8 cellular contexts compared by ENCODE assay signal in genomic region chr1:244801246-244801645, GRCh38. TPM values are rescaled to one million over a fixed set of nuclear protein-coding genes. Genes with fewer than 3 reads are reported as not detected.
DNase-seq lines count a peak whose midpoint lies in the region; ATAC-seq, FAIRE-seq and TF ChIP-seq lines count a peak whose summit lies in the region.

No MANE protein-coding gene starts in this region.

- H3K27me3 ChIP-seq in K562 (ENCODE audit: control insufficient read depth in 2 of 2, insufficient read depth in 2 of 2, low read length in 2 of 2): peaks cover 37 to 70% of the 10 kb centered on the region in 2 experiments

- H3K27ac Mint-ChIP-seq in T-helper 2 cell treated with Interferon-gamma antibody and Interleukin-4, amounts not matched to agents 5 μg/mL and 100 μg/mL, for 36 hours: no peak overlapping the region

- BruUV-seq in K562 (replicated peaks; lab: Mats Ljungman, UMichigan): no TSS peak

- WGBS in K562 (ENCODE audit: insufficient coverage, low coverage, missing lambda C conversion rate): 3% methylated on average over 14 of the region's 14 CpGs

- H3K27ac ChIP-seq in K562 (ENCODE audit: extremely low read depth, low read depth, low read length): no peak overlapping the region

- peaks cover 4% of the 10 kb centered on the region for H3K4me1 Mint-ChIP-seq in T-helper 2 cell treated with Interferon-gamma antibody and Interleukin-4, amounts not matched to agents 5 μg/mL and 100 μg/mL, for 36 hours (ENCODE audit: low read depth)

- no peaks in the 10 kb centered on the region for H3K9me1 ChIP-seq in K562 (ENCODE audit: control insufficient read depth, insufficient read depth, low read length)

- TF ChIP-seq RAD21 in Ishikawa (IDR thresholded peaks at IDR 0.05; ENCODE audit: low read depth) (peak; percentile 51), K562 (CRISPR knock-in tag; conservative IDR thresholded peaks at IDR 0.05 in 1 of 2, IDR thresholded peaks at IDR 0.05 in 1 of 2) (peak; percentile 60 to 86)

- no peak overlapping the region for H3K4me2 ChIP-seq in K562 (ENCODE audit: insufficient read depth, low read length)

- no peak for TF ChIP-seq EP300 in Ishikawa (IDR thresholded peaks at IDR 0.05; ENCODE audit: borderline replicate concordance)
- TF ChIP-seq EP300 in K562 (IDR thresholded peaks at IDR 0.05; ENCODE audit: low read length): no peak

- no peaks in the 10 kb centered on the region for H3K9me3 ChIP-seq in K562 (replicated peaks; ENCODE audit: control insufficient read depth, insufficient read depth, low read depth, low read length)

- FAIRE-seq in K562 (lab: Jason Lieb, UNC): no peak

- H3K9ac ChIP-seq in K562 (ENCODE audit: insufficient read depth in 1 of 2, low read depth in 2 of 2, low read length in 2 of 2): no peak overlapping the region

- POLR2A ChIA-PET in K562 (lab: Yijun Ruan, JAX): interaction anchor here (0.6 kb wide), 3 partner anchors 30 to 405 kb away, joined by 3 read pairs; no protein-coding TSS in a partner anchor

- peak; percentile 94 for ATAC-seq in GM19351 (IDR thresholded peaks at IDR 0.05; ENCODE audit: unreplicated experiment)
- peak; percentile 83 for ATAC-seq in K562
- ATAC-seq in left lobe of liver: peak; percentile 89
- ATAC-seq in HG03108 (IDR thresholded peaks at IDR 0.05; ENCODE audit: unreplicated experiment): no peak

- no peak overlapping the region for H2AFZ ChIP-seq in K562 (ENCODE audit: low read depth, low read length)

- no peak overlapping the region for H3K4me3 ChIP-seq in K562

- H3K9me3 Mint-ChIP-seq in T-helper 2 cell treated with Interferon-gamma antibody and Interleukin-4, amounts not matched to agents 5 μg/mL and 100 μg/mL, for 36 hours: no peaks in the 10 kb centered on the region

- H3K36me3 Mint-ChIP-seq in T-helper 2 cell treated with Interferon-gamma antibody and Interleukin-4, amounts not matched to agents 5 μg/mL and 100 μg/mL, for 36 hours (ENCODE audit: low read depth): no peaks in the 10 kb centered on the region

- in situ Hi-C loops in K562 (cut with MboI): no loop called here

- intact Hi-C loops in K562 (cut with micrococcal nuclease): loop anchor here (1.0 to 2.0 kb wide), 3 partner anchors 36 to 241 kb away; no protein-coding TSS in a partner anchor

- no peak overlapping the region for H3K4me3 Mint-ChIP-seq in T-helper 2 cell treated with Interferon-gamma antibody and Interleukin-4, amounts not matched to agents 5 μg/mL and 100 μg/mL, for 36 hours

- peak; percentile 54 for DNase-seq in CD1c-positive myeloid dendritic cell (ENCODE audit: extremely low spot score)
- DNase-seq in T-helper 2 cell treated with Interferon-gamma antibody and Interleukin-4, amounts not matched to agents 5 μg/mL and 100 μg/mL, for 36 hours (ENCODE audit: low spot score): peak; percentile 27
- peak; percentile 62 to 65 (median 62) for DNase-seq in K562 (ENCODE audit: extremely low read depth in 1 of 4, low spot score in 3 of 4)
- peak; percentile 55 for DNase-seq in left lobe of liver (ENCODE audit: low spot score)
- DNase-seq in stimulated activated CD8-positive, alpha-beta memory T cell treated with anti-CD3 and anti-CD28 coated beads, Interleukin-4, amount 100 ng/mL, for 48 hours: peak; percentile 65

- H3K4me1 ChIP-seq in K562 (replicated peaks in 1 of 2; ENCODE audit: control insufficient read depth in 2 of 2, insufficient read depth in 2 of 2, low read length in 2 of 2): no peaks in the 10 kb centered on the region; a peak in 2 of 5 replicates

- CTCF ChIA-PET in K562 (lab: Yijun Ruan, JAX; ENCODE audit: low intra/inter-chr PET ratio): interaction anchor here (0.7 to 1.2 kb wide), 5 partner anchors 198 to 574 kb away, joined by 3 to 10 read pairs (median 4); no protein-coding TSS in a partner anchor

- H4K20me1 ChIP-seq in K562 (replicated peaks; ENCODE audit: control insufficient read depth, insufficient read depth, low read length): no peaks in the 10 kb centered on the region

- peaks cover 2% of the 10 kb centered on the region for H3K27me3 Mint-ChIP-seq in T-helper 2 cell treated with Interferon-gamma antibody and Interleukin-4, amounts not matched to agents 5 μg/mL and 100 μg/mL, for 36 hours (ENCODE audit: low read depth)

- no peaks in the 10 kb centered on the region for H3K79me2 ChIP-seq in K562 (ENCODE audit: control insufficient read depth, insufficient read depth, low read length)

- TF ChIP-seq CTCF in K562 (IDR thresholded peaks at IDR 0.05 in 2 of 3, conservative IDR thresholded peaks at IDR 0.05 in 1 of 3; ENCODE audit: insufficient read depth in 2 of 3, low read depth in 1 of 3, low read length in 3 of 3): peak; percentile 79 to 87 (median 79)

- no peaks in the 10 kb centered on the region for H3K36me3 ChIP-seq in K562 (ENCODE audit: control insufficient read depth, insufficient read depth, low read length)

- no peak for TF ChIP-seq POLR2A in K562 (conservative IDR thresholded peaks at IDR 0.05)

TF ChIP-seq in Ishikawa, 13 proteins besides CTCF, POLR2A, EP300 and RAD21 (continues in another document):
- TF ChIP-seq CEBPB (IDR thresholded peaks at IDR 0.05) (no peak), TCF12 (IDR thresholded peaks at IDR 0.05; ENCODE audit: low read depth) (no peak)
- TF ChIP-seq, protein P1, sequence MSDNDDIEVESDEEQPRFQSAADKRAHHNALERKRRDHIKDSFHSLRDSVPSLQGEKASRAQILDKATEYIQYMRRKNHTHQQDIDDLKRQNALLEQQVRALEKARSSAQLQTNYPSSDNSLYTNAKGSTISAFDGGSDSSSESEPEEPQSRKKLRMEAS (IDR thresholded peaks at IDR 0.05): no peak

TF ChIP-seq in K562, 482 proteins besides CTCF, POLR2A, EP300 and RAD21 (continues in another document):
- TF ChIP-seq SMC3 (conservative IDR thresholded peaks at IDR 0.05; ENCODE audit: insufficient read depth, low read depth, low read length): peak; percentile 41; the same call in 1 of the 2 replicates
- no peak for TF ChIP-seq CREB1 (IDR thresholded peaks at IDR 0.05)
- no peak for TF ChIP-seq CREB1 (CRISPR knock-in tag; IDR thresholded peaks at IDR 0.05)
- no peak for TF ChIP-seq ATF7 (IDR thresholded peaks at IDR 0.05)
- TF ChIP-seq CEBPG (CRISPR knock-in tag; IDR thresholded peaks at IDR 0.05): no peak
- TF ChIP-seq CEBPG (tag; conservative IDR thresholded peaks at IDR 0.05 in 1 of 2, IDR thresholded peaks at IDR 0.05 in 1 of 2): peak; percentile 46 to 61; a peak in 3 of 4 replicates
- 0 out of 2 replicates have a peak, but pooled peaks have one; percentile 11 for TF ChIP-seq SMARCA4 (IDR thresholded peaks at IDR 0.05)
- 0 out of 2 replicates have a peak, but pooled peaks have one; percentile 18 for TF ChIP-seq CC2D1A (IDR thresholded peaks at IDR 0.05)
- TF ChIP-seq RCOR1 (IDR thresholded peaks at IDR 0.05; ENCODE audit: borderline replicate concordance in 1 of 2, low read depth in 2 of 2, low read length in 2 of 2): peak in 1 of 2 experiments; percentile 32; a peak in 1 of 4 replicates
- TF ChIP-seq, protein P2, sequence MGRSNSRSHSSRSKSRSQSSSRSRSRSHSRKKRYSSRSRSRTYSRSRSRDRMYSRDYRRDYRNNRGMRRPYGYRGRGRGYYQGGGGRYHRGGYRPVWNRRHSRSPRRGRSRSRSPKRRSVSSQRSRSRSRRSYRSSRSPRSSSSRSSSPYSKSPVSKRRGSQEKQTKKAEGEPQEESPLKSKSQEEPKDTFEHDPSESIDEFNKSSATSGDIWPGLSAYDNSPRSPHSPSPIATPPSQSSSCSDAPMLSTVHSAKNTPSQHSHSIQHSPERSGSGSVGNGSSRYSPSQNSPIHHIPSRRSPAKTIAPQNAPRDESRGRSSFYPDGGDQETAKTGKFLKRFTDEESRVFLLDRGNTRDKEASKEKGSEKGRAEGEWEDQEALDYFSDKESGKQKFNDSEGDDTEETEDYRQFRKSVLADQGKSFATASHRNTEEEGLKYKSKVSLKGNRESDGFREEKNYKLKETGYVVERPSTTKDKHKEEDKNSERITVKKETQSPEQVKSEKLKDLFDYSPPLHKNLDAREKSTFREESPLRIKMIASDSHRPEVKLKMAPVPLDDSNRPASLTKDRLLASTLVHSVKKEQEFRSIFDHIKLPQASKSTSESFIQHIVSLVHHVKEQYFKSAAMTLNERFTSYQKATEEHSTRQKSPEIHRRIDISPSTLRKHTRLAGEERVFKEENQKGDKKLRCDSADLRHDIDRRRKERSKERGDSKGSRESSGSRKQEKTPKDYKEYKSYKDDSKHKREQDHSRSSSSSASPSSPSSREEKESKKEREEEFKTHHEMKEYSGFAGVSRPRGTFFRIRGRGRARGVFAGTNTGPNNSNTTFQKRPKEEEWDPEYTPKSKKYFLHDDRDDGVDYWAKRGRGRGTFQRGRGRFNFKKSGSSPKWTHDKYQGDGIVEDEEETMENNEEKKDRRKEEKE (IDR thresholded peaks at IDR 0.05; ENCODE audit: borderline replicate concordance in 1 of 2, control insufficient read depth in 1 of 2, low read depth in 2 of 2, low read length in 1 of 2): no peak
- peak; percentile 36; the same call in 1 of the 2 replicates for TF ChIP-seq RB1 (IDR thresholded peaks at IDR 0.05; ENCODE audit: low read depth)

RNA-seq across cellular contexts. Expression of gene COX20, which starts 34.2 kb away (rescaled TPM):
- total RNA-seq in K562 (2011; cell fraction: chromatin; rRNA removed; ENCODE audit: low replicate concordance): 12.0 and 57.2 TPM in 2 replicates
- 9.8 and 15.1 TPM in 2 replicates for total RNA-seq in K562 (2011; cell fraction: nucleolus; rRNA removed)
- 27.4 and 66.6 TPM in 2 replicates for total RNA-seq in K562 (2011; cell fraction: nucleoplasm; rRNA removed)
- total RNA-seq in K562 (2014; rRNA removed) (41.5 and 47.2 TPM in 2 replicates), K562 (2014; rRNA removed; fragmentation: Illumina TruSeq; extraction: Trizol) (72.8 and 92.9 TPM in 2 replicates), K562 (2015; rRNA removed; fragmentation: Illumina TruSeq; extraction: Trizol) (77.9 and 84.3 TPM in 2 replicates), K562 (2021) (51.6 and 60.0 TPM in 2 replicates), left lobe of liver (13.4 TPM)
- polyA plus RNA-seq in K562 (2011; rRNA removed) (30.6 and 55.6 TPM in 2 replicates), K562 (2014; fragmentation: Illumina TruSeq; extraction: Trizol) (99.5 and 106 TPM in 2 replicates), K562 (2014; fragmentation: Nextera tagmentation; extraction: Ambion mirVana) (100 to 1,000 TPM; 145 to 171 TPM), K562 (2014; rRNA removed) (122 and 192 TPM in 2 replicates)
- 10.0 and 20.6 TPM in 2 replicates for polyA plus RNA-seq in K562 (2011; cell fraction: cytosol; rRNA removed)
- 19.3 and 20.9 TPM in 2 replicates for polyA plus RNA-seq in K562 (2011; cell fraction: nucleus; rRNA removed)
- 47.6 and 108 TPM in 2 replicates for polyA plus RNA-seq in K562 (2012)
- 27.2 and 34.7 TPM in 2 replicates for polyA minus RNA-seq in K562 (2011; rRNA and poly(A)+ RNA removed)
- 6.5 and 6.7 TPM in 2 replicates for polyA minus RNA-seq in K562 (2011; cell fraction: cytosol; rRNA and poly(A)+ RNA removed)
- 30.8 and 45.2 TPM in 2 replicates for polyA minus RNA-seq in K562 (2011; cell fraction: nucleus; rRNA and poly(A)+ RNA removed)
